10 cellular contexts compared by ENCODE assay signal in genomic region chr14:58082491-58083098, GRCh38.
DNase-seq lines count a peak whose midpoint lies in the region; ATAC-seq and TF ChIP-seq lines count a peak whose summit lies in the region.
"Had no signal": no experiment of that assay in that cellular context is flagged by ENCODE, and none has a peak within 500 bp of the region (broad histone marks: within the 10 kb centered on the region; RNA-seq: fewer than 3 reads in every experiment).

No MANE protein-coding gene starts in this region.

- DNase-seq in AG08395 (ENCODE audit: low spot score) = peak; percentile 90
- peak; percentile 91 for DNase-seq in M059J (ENCODE audit: low read depth)
- peak; percentile 82 to 93 for DNase-seq in cardiac fibroblast (ENCODE audit: low read depth in 2 of 2)
- no peak for DNase-seq in lung (ENCODE audit: low spot score)
- DNase-seq in activated gamma-delta T cell treated with Interleukin-2 at 50 U/mL for 16 hours = no peak
- DNase-seq in T-helper 1 cell = no peak
- no peak for DNase-seq in NK-92 treated with Interleukin-12 subunit alpha and Interleukin-12 subunit beta, amount 100 ng/mL, for 24 hours (lab: John Stamatoyannopoulos, UW)
- DNase-seq: DMS79, NCI-H2171 treated with DMSO at 0.1 percent for 48 hours had no signal

- ATAC-seq in lung (ENCODE audit: insufficient read depth, low FRiP score) (peak; percentile 67), HG03432 (IDR thresholded peaks at IDR 0.05; ENCODE audit: unreplicated experiment) (no peak)

- no peaks in the 10 kb centered on the region for H3K4me1 ChIP-seq in lung (ENCODE audit: control insufficient read depth in 2 of 2, insufficient read depth in 2 of 2, low read length in 2 of 2)

- WGBS in lung, 2 donors = 16 to 23% methylated on average over 1 of the region's 1 CpG

- no peaks in the 10 kb centered on the region for H3K9me3 ChIP-seq in lung (ENCODE audit: control insufficient read depth in 2 of 2, insufficient read depth in 1 of 2, low read length in 1 of 2)

- TF ChIP-seq CTCF in cardiac fibroblast (IDR thresholded peaks at IDR 0.05; ENCODE audit: low read depth, low read length) (no peak), lung (IDR thresholded peaks at IDR 0.05; ENCODE audit: control extremely low read depth, extremely low read depth) (no peak)

- H3K4me3 ChIP-seq in cardiac fibroblast (replicated peaks in 1 of 2; ENCODE audit: low read depth in 2 of 2, low read length in 2 of 2) (no peak overlapping the region), lung (no peak overlapping the region)

- H3K36me3 ChIP-seq in lung (ENCODE audit: control insufficient read depth in 2 of 2, insufficient read depth in 2 of 2, low read length in 2 of 2) = no peaks in the 10 kb centered on the region

- H3K27me3 ChIP-seq in lung (ENCODE audit: control insufficient read depth, insufficient read depth) = no peaks in the 10 kb centered on the region

- H3K27ac ChIP-seq in lung (ENCODE audit: low read depth in 1 of 2, low read length in 1 of 2) = peak overlapping the region; percentile 10 to 39

Comparison
In these comparisons a context has a peak if more than half of its experiments do, and no peak if none do; other contexts are left out.
1. DNase-seq: peak in AG08395 (single experiment), M059J (single experiment) and cardiac fibroblast (2 of 2); none in lung (single experiment), activated gamma-delta T cell treated with Interleukin-2 at 50 U/mL for 16 hours (single experiment), T-helper 1 cell (0 of 5) and NK-92 treated with Interleukin-12 subunit alpha and Interleukin-12 subunit beta, amount 100 ng/mL, for 24 hours (single experiment).